Comparison of ENCODE assay signal across 2 cellular contexts in genomic region chr5:5351288-5352089, GRCh38.
TF ChIP-seq lines count a peak whose summit lies in the region.

No MANE protein-coding gene starts in this region.

TF ChIP-seq in HEK293, 187 proteins besides CTCF, POLR2A, EP300 and RAD21 (continued from another document and continues in another):
- TF ChIP-seq SALL2 (tag by site-specific recombination; IDR thresholded peaks at IDR 0.05; ENCODE audit: borderline replicate concordance) (no peak), SETDB1 (IDR thresholded peaks at IDR 0.05; ENCODE audit: insufficient read length, low read length) (peak; percentile 65), ZFP69B (tag by site-specific recombination; IDR thresholded peaks at IDR 0.05) (peak; percentile 48; the same call in 1 of the 2 replicates), KLF1 (tag by site-specific recombination; IDR thresholded peaks at IDR 0.05) (peak; percentile 27; the same call in 1 of the 2 replicates), ZNF843 (tag by site-specific recombination; IDR thresholded peaks at IDR 0.05) (0 out of 2 replicates have a peak, but pooled peaks have one; percentile 43), ZNF398 (tag by site-specific recombination; IDR thresholded peaks at IDR 0.05) (peak; percentile 20; the same call in 1 of the 2 replicates), ZNF629 (tag by site-specific recombination; IDR thresholded peaks at IDR 0.05) (peak; percentile 58; the same call in 1 of the 2 replicates), ZNF184 (tag by site-specific recombination; IDR thresholded peaks at IDR 0.05) (peak; percentile 61; the same call in 1 of the 2 replicates), ZIC2 (tag by site-specific recombination; IDR thresholded peaks at IDR 0.05) (peak; percentile 66), ZNF324 (tag by site-specific recombination; IDR thresholded peaks at IDR 0.05) (no peak), ZNF624 (tag by site-specific recombination; IDR thresholded peaks at IDR 0.05) (no peak), SP7 (tag by site-specific recombination; IDR thresholded peaks at IDR 0.05) (peak; percentile 77), ZNF292 (tag by site-specific recombination; IDR thresholded peaks at IDR 0.05; ENCODE audit: borderline replicate concordance, low read depth) (no peak)
- TF ChIP-seq, protein P1, sequence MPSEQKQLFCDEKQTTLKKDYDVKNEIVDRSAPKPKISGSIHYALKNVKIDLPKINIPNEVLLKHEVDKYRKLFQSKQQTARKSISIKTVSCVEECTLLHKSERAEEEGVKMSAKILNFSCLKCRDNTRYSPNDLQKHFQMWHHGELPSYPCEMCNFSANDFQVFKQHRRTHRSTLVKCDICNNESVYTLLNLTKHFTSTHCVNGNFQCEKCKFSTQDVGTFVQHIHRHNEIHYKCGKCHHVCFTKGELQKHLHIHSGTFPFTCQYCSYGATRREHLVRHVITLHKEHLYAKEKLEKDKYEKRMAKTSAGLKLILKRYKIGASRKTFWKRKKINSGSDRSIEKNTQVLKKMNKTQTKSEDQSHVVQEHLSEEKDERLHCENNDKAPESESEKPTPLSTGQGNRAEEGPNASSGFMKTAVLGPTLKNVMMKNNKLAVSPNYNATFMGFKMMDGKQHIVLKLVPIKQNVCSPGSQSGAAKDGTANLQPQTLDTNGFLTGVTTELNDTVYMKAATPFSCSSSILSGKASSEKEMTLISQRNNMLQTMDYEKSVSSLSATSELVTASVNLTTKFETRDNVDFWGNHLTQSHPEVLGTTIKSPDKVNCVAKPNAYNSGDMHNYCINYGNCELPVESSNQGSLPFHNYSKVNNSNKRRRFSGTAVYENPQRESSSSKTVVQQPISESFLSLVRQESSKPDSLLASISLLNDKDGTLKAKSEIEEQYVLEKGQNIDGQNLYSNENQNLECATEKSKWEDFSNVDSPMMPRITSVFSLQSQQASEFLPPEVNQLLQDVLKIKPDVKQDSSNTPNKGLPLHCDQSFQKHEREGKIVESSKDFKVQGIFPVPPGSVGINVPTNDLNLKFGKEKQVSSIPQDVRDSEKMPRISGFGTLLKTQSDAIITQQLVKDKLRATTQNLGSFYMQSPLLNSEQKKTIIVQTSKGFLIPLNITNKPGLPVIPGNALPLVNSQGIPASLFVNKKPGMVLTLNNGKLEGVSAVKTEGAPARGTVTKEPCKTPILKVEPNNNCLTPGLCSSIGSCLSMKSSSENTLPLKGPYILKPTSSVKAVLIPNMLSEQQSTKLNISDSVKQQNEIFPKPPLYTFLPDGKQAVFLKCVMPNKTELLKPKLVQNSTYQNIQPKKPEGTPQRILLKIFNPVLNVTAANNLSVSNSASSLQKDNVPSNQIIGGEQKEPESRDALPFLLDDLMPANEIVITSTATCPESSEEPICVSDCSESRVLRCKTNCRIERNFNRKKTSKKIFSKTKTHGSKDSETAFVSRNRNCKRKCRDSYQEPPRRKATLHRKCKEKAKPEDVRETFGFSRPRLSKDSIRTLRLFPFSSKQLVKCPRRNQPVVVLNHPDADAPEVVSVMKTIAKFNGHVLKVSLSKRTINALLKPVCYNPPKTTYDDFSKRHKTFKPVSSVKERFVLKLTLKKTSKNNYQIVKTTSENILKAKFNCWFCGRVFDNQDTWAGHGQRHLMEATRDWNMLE (tag by site-specific recombination; conservative IDR thresholded peaks at IDR 0.05; ENCODE audit: low read depth), result peak; percentile 67
- TF ChIP-seq, protein P2, sequence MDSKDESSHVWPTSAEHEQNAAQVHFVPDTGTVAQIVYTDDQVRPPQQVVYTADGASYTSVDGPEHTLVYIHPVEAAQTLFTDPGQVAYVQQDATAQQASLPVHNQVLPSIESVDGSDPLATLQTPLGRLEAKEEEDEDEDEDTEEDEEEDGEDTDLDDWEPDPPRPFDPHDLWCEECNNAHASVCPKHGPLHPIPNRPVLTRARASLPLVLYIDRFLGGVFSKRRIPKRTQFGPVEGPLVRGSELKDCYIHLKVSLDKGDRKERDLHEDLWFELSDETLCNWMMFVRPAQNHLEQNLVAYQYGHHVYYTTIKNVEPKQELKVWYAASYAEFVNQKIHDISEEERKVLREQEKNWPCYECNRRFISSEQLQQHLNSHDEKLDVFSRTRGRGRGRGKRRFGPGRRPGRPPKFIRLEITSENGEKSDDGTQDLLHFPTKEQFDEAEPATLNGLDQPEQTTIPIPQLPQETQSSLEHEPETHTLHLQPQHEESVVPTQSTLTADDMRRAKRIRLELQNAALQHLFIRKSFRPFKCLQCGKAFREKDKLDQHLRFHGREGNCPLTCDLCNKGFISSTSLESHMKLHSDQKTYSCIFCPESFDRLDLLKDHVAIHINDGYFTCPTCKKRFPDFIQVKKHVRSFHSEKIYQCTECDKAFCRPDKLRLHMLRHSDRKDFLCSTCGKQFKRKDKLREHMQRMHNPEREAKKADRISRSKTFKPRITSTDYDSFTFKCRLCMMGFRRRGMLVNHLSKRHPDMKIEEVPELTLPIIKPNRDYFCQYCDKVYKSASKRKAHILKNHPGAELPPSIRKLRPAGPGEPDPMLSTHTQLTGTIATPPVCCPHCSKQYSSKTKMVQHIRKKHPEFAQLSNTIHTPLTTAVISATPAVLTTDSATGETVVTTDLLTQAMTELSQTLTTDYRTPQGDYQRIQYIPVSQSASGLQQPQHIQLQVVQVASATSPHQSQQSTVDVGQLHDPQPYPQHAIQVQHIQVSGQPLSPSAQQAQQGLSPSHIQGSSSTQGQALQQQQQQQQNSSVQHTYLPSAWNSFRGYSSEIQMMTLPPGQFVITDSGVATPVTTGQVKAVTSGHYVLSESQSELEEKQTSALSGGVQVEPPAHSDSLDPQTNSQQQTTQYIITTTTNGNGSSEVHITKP (tag by site-specific recombination; IDR thresholded peaks at IDR 0.05), result peak; percentile 82

TF ChIP-seq in H1, 55 proteins besides CTCF, POLR2A, EP300 and RAD21 (continued from another document):
- TF ChIP-seq CREB1 (IDR thresholded peaks at IDR 0.05) (no peak), KDM5A (IDR thresholded peaks at IDR 0.05; ENCODE audit: low read length) (no peak), RFX5 (IDR thresholded peaks at IDR 0.05; ENCODE audit: borderline replicate concordance, low read depth, low read length) (no peak), KDM1A (IDR thresholded peaks at IDR 0.05; ENCODE audit: borderline replicate concordance, low read length) (no peak), MAFK (IDR thresholded peaks at IDR 0.05; ENCODE audit: low read depth, low read length) (no peak), BRCA1 (IDR thresholded peaks at IDR 0.05; ENCODE audit: low read depth, low read length) (no peak), CTBP2 (IDR thresholded peaks at IDR 0.05; ENCODE audit: borderline replicate concordance, insufficient read depth, insufficient read length, low read length) (no peak)
